14 cellular contexts compared by ENCODE assay signal in genomic region chr19:17755533-17755885, GRCh38. TPM values are rescaled to one million over a fixed set of nuclear protein-coding genes. Genes with fewer than 3 reads are reported as not detected.
A peak's percentile ranks its signal among the peaks of the same experiment; 100 is the strongest.
DNase-seq lines count a peak whose midpoint lies in the region; ATAC-seq, FAIRE-seq and TF ChIP-seq lines count a peak whose summit lies in the region.
"Had no signal": no experiment of that assay in that cellular context is flagged by ENCODE, and none has a peak within 500 bp of the region (broad histone marks: within the 10 kb centered on the region; RNA-seq: fewer than 3 reads in every experiment).

No MANE protein-coding gene starts in this region.

- no peak overlapping the region for H2BK120ac ChIP-seq in H1 (replicated peaks; ENCODE audit: low read depth, low read length)

- no peak overlapping the region for H4K91ac ChIP-seq in H1 (replicated peaks; ENCODE audit: insufficient read length, low read length)

- H3K4ac ChIP-seq in H1 (replicated peaks; ENCODE audit: insufficient read length, low read depth, low read length), result no peak overlapping the region

- H3K4me1 ChIP-seq in A549, result peaks cover 34% of the 10 kb centered on the region
- H3K4me1 ChIP-seq in CD8-positive, alpha-beta memory T cell (ENCODE audit: insufficient read depth, low read length), result peaks cover 34% of the 10 kb centered on the region
- H3K4me1 ChIP-seq in H1 (replicated peaks in 1 of 4; ENCODE audit: control insufficient read depth in 3 of 4, insufficient read depth in 4 of 4, low read length in 3 of 4), result peaks cover 0 to 9% (median 0%) of the 10 kb centered on the region in 4 experiments; a peak in 1 of 7 replicates
- H3K4me1 ChIP-seq in right lobe of liver, result no peaks in the 10 kb centered on the region
- H3K4me1 ChIP-seq: prostate gland had no signal

- TF ChIP-seq EP300 in A549 (IDR thresholded peaks at IDR 0.05) (no peak), H1 (IDR thresholded peaks at IDR 0.05; ENCODE audit: borderline replicate concordance in 1 of 2, low read depth in 2 of 2, low read length in 2 of 2) (no peak)

- H2BK15ac ChIP-seq in H1 (ENCODE audit: low read length), result no peak overlapping the region

- no peaks in the 10 kb centered on the region; the same call in 1 of the 2 replicates for H3K23me2 ChIP-seq in H1 (ENCODE audit: low read depth, low read length)

- no peak overlapping the region for H3K4me3 Mint-ChIP-seq in CD8-positive, alpha-beta memory T cell
- H3K4me3 Mint-ChIP-seq in activated B cell treated with CpG ODN at 0.5 μM for 24 hours, result peak overlapping the region; percentile 46
- H3K4me3 Mint-ChIP-seq: activated naive CD4-positive, alpha-beta T cell treated with anti-CD3 and anti-CD28 coated beads for 36 hours had no signal

- H2AK5ac ChIP-seq in H1 (ENCODE audit: low read depth, low read length), result no peak overlapping the region

- peaks cover 25 to 51% (median 34%) of the 10 kb centered on the region in 3 donors for H3K4me1 Mint-ChIP-seq in CD8-positive, alpha-beta memory T cell
- peaks cover 84% of the 10 kb centered on the region for H3K4me1 Mint-ChIP-seq in activated B cell treated with CpG ODN at 0.5 μM for 24 hours

- no peaks in the 10 kb centered on the region for H4K20me1 ChIP-seq in H1 (replicated peaks in 1 of 2; ENCODE audit: control insufficient read depth in 1 of 2, insufficient read depth in 2 of 2, low read length in 2 of 2)

- FAIRE-seq in A549 (lab: Jason Lieb, UNC) (no peak), H1 (lab: Jason Lieb, UNC) (no peak)
- FAIRE-seq: islet of Langerhans had no signal

- H4K8ac ChIP-seq in H1 (ENCODE audit: extremely low read depth, insufficient read depth, low read length), result peak overlapping the region; percentile 48; the same call in 1 of the 2 replicates

- no peak overlapping the region for H2AFZ ChIP-seq in H1 (ENCODE audit: low read length)

- peak overlapping the region; percentile 45 for H3K4me2 ChIP-seq in A549
- no peak overlapping the region for H3K4me2 ChIP-seq in H1 (ENCODE audit: insufficient read depth in 1 of 2, low read depth in 2 of 2, low read length in 2 of 2)

- no peak overlapping the region for H2BK5ac ChIP-seq in H1 (ENCODE audit: low read depth, low read length)

- TF ChIP-seq CTCF in A549 (IDR thresholded peaks at IDR 0.05), result no peak
- no peak for TF ChIP-seq CTCF in activated B cell treated with CpG ODN at 0.5 μM for 24 hours (IDR thresholded peaks at IDR 0.05)
- TF ChIP-seq CTCF in H1 (IDR thresholded peaks at IDR 0.05; ENCODE audit: control extremely low read depth in 1 of 3, insufficient read depth in 1 of 3, low read depth in 1 of 3, low read length in 3 of 3), result no peak
- TF ChIP-seq CTCF in right lobe of liver (IDR thresholded peaks at IDR 0.05), result no peak

- peak overlapping the region in 1 of 4 experiments; percentile 26; a peak in 1 of 7 replicates for H3K9ac ChIP-seq in H1 (replicated peaks in 1 of 4; ENCODE audit: extremely low read depth in 1 of 4, low read depth in 3 of 4, low read length in 3 of 4)

- H3K79me1 ChIP-seq in H1 (ENCODE audit: low read depth, low read length), result no peaks in the 10 kb centered on the region; the same call in 1 of the 2 replicates

- no peak overlapping the region for H2BK12ac ChIP-seq in H1 (ENCODE audit: low read depth, low read length)

- peak overlapping the region in 7 of 8 donors; percentile 66 to 88 (median 76) for H3K27ac Mint-ChIP-seq in CD8-positive, alpha-beta memory T cell
- H3K27ac Mint-ChIP-seq in activated B cell treated with CpG ODN at 0.5 μM for 24 hours, result peak overlapping the region; percentile 90

- intact Hi-C loops in activated B cell treated with CpG ODN at 0.5 μM for 24 hours (cut with micrococcal nuclease) (loop anchor here (1.0 to 10.0 kb wide), 7 partner anchors 8 to 421 kb away; partner anchors contain the start of genes ANO8, ARRDC2, GTPBP3 and MAP1S), Right ventricle myocardium superior (cut with DNase I) (loop anchor here (5.0 kb wide), 1 partner anchor 48 kb away; no protein-coding TSS in a partner anchor), right lobe of liver (cut with DNase I) (no loop called here)

- H3K79me2 ChIP-seq in H1 (ENCODE audit: control insufficient read depth in 1 of 2, insufficient read depth in 2 of 2, low read length in 2 of 2), result no peaks in the 10 kb centered on the region

- no peak overlapping the region for H3K4me3 ChIP-seq in A549
- no peak overlapping the region for H3K4me3 ChIP-seq in CD8-positive, alpha-beta memory T cell (ENCODE audit: low read length)
- no peak overlapping the region for H3K4me3 ChIP-seq in H1 (ENCODE audit: extremely low read depth in 1 of 4, insufficient read depth in 2 of 4, low read depth in 3 of 4, low read length in 4 of 4)
- no peak overlapping the region for H3K4me3 ChIP-seq in right lobe of liver
- H3K4me3 ChIP-seq: cardiac muscle cell, mucosa of descending colon, prostate gland, thoracic aorta had no signal

- TF ChIP-seq POLR2A in A549 (IDR thresholded peaks at IDR 0.05; ENCODE audit: low read length) (no peak), H1 (IDR thresholded peaks at IDR 0.05; ENCODE audit: control extremely low read depth in 1 of 2, low read depth in 2 of 2, low read length in 2 of 2) (no peak), right lobe of liver (IDR thresholded peaks at IDR 0.05) (no peak)

- H3K36me3 Mint-ChIP-seq in CD8-positive, alpha-beta memory T cell, result peaks cover 6 to 62% (median 13%) of the 10 kb centered on the region in 3 donors
- H3K36me3 Mint-ChIP-seq in activated B cell treated with CpG ODN at 0.5 μM for 24 hours (ENCODE audit: low read depth), result peaks cover 50% of the 10 kb centered on the region

- H3K27ac ChIP-seq in A549, result peak overlapping the region; percentile 60 to 91
- H3K27ac ChIP-seq in CD8-positive, alpha-beta memory T cell (ENCODE audit: low read depth, low read length), result no peak overlapping the region
- no peak overlapping the region; the same call in 1 of the 2 replicates for H3K27ac ChIP-seq in H1 (ENCODE audit: low read depth, low read length)
- no peak overlapping the region for H3K27ac ChIP-seq in right lobe of liver
- H3K27ac ChIP-seq: cardiac muscle cell, prostate gland, thoracic aorta had no signal

- H3K9me3 ChIP-seq in A549 (no peaks in the 10 kb centered on the region), H1 (ENCODE audit: insufficient read depth in 2 of 2, low read depth in 1 of 2, low read length in 1 of 2) (no peaks in the 10 kb centered on the region), right lobe of liver (no peaks in the 10 kb centered on the region)
- H3K9me3 ChIP-seq in CD8-positive, alpha-beta memory T cell (ENCODE audit: low read length), result no peaks in the 10 kb centered on the region
- H3K9me3 ChIP-seq: mucosa of descending colon, prostate gland, thoracic aorta had no signal

- H3K27me3 Mint-ChIP-seq in CD8-positive, alpha-beta memory T cell, result peaks cover 0 to 1% of the 10 kb centered on the region in 2 donors
- no peaks in the 10 kb centered on the region for H3K27me3 Mint-ChIP-seq in activated B cell treated with CpG ODN at 0.5 μM for 24 hours

- H2BK20ac ChIP-seq in H1 (ENCODE audit: low read length), result no peak overlapping the region

- peak in 1 of 2 experiments; percentile 40 for DNase-seq in A549 (ENCODE audit: low read depth in 1 of 2, low spot score in 1 of 2)
- DNase-seq in CD8-positive, alpha-beta memory T cell, result no peak
- DNase-seq in activated B cell treated with CpG ODN at 0.5 μM for 24 hours, result no peak
- DNase-seq in H1 (ENCODE audit: low read depth in 1 of 2, low spot score in 2 of 2), result no peak
- no peak for DNase-seq in mesenteric fat pad (ENCODE audit: low spot score)
- no peak for DNase-seq in Right ventricle myocardium superior
- no peak for DNase-seq in dedifferentiated amniotic fluid mesenchymal stem cell (ENCODE audit: extremely low spot score)
- DNase-seq in right lobe of liver, result no peak

- 0% methylated on average over 1 of the region's 1 CpG for WGBS in A549 (ENCODE audit: missing lambda C conversion rate)
- 80% methylated on average over 1 of the region's 1 CpG; no CpG with 5 or more reads in 1 of the 2 experiments for WGBS in H1 (ENCODE audit: extremely low coverage in 1 of 2, insufficient coverage in 1 of 2, insufficient read length in 1 of 2, insufficient replicate concordance in 2 of 2, low coverage in 1 of 2, low lambda C conversion rate in 2 of 2, missing lambda C conversion rate in 1 of 2), 2 experiments
- no CpG with 5 or more reads among the region's 1 CpG for WGBS in right lobe of liver (ENCODE audit: insufficient coverage, low coverage, low lambda C conversion rate, missing lambda C conversion rate)

- peak; percentile 71 to 81 for ATAC-seq in A549
- ATAC-seq in activated B cell treated with CpG ODN at 0.5 μM for 24 hours (ENCODE audit: low read depth), result no peak
- ATAC-seq in Right ventricle myocardium superior (ENCODE audit: poor library complexity), result no peak
- no peak for ATAC-seq in right lobe of liver

- TF ChIP-seq RAD21 in A549 (conservative IDR thresholded peaks at IDR 0.05 in 1 of 2, IDR thresholded peaks at IDR 0.05 in 1 of 2) (no peak), H1 (IDR thresholded peaks at IDR 0.05 in 1 of 2, conservative IDR thresholded peaks at IDR 0.05 in 1 of 2; ENCODE audit: low read depth in 2 of 2, low read length in 2 of 2) (no peak)

- no peaks in the 10 kb centered on the region for H3K36me3 ChIP-seq in CD8-positive, alpha-beta memory T cell (ENCODE audit: insufficient read depth, low read length)
- no peaks in the 10 kb centered on the region for H3K36me3 ChIP-seq in H1 (ENCODE audit: control insufficient read depth in 2 of 4, insufficient read depth in 4 of 4, low read length in 3 of 4)
- H3K36me3 ChIP-seq in right lobe of liver, result no peaks in the 10 kb centered on the region
- H3K36me3 ChIP-seq: cardiac muscle cell, prostate gland, thoracic aorta had no signal

- no peak overlapping the region for H3K23ac ChIP-seq in H1 (ENCODE audit: insufficient read length)

- no peaks in the 10 kb centered on the region for H3K27me3 ChIP-seq in CD8-positive, alpha-beta memory T cell (ENCODE audit: insufficient read depth, low read length, poor library complexity, severe bottlenecking)
- H3K27me3 ChIP-seq in H1 (replicated peaks in 1 of 4; ENCODE audit: control insufficient read depth in 3 of 4, extremely low read depth in 1 of 4, insufficient read depth in 3 of 4, low read length in 3 of 4) (no peaks in the 10 kb centered on the region), right lobe of liver (no peaks in the 10 kb centered on the region)
- H3K27me3 ChIP-seq: cardiac muscle cell had no signal

- no peak overlapping the region for H3K56ac ChIP-seq in H1 (replicated peaks; ENCODE audit: insufficient read length, low read depth, low read length)

- POLR2A ChIA-PET in A549 (lab: Yijun Ruan, JAX), result interaction anchor here (1.2 kb wide), 1 partner anchor 104 kb away, joined by 3 read pairs; the partner anchor contains the start of gene RPL18A
- POLR2A ChIA-PET in CD8-positive, alpha-beta memory T cell (lab: Charles Lee), result no interaction called here
- POLR2A ChIA-PET in activated B cell treated with CpG ODN at 0.5 μM for 24 hours (lab: Charles Lee), result interaction anchor here (0.6 to 7.1 kb wide), 15 partner anchors 9 to 350 kb away, joined by 3 to 109 read pairs (median 9); partner anchors contain the start of genes BST2, JAK3, MAP1S and RPL18A
- POLR2A ChIA-PET in H1 (lab: Charles Lee; ENCODE audit: partially characterized antibody), result interaction anchor here (0.6 to 4.2 kb wide), 2 partner anchors 15 to 350 kb away, joined by 5 to 21 read pairs; partner anchors contain the start of gene BST2

- no peak overlapping the region for H3K14ac ChIP-seq in H1 (ENCODE audit: insufficient read length)

- H3K9me3 Mint-ChIP-seq in CD8-positive, alpha-beta memory T cell, result no peaks in the 10 kb centered on the region
- H3K9me3 Mint-ChIP-seq in activated B cell treated with CpG ODN at 0.5 μM for 24 hours, result no peaks in the 10 kb centered on the region
- H3K9me3 Mint-ChIP-seq: activated naive CD4-positive, alpha-beta T cell treated with anti-CD3 and anti-CD28 coated beads for 36 hours had no signal

- no peak overlapping the region for H4K5ac ChIP-seq in H1 (ENCODE audit: insufficient read length, low read depth, low read length)

- CTCF ChIA-PET in A549 (lab: Yijun Ruan, JAX) (interaction anchor here (1.1 to 1.6 kb wide), 2 partner anchors 11 to 182 kb away, joined by 4 to 6 read pairs; no protein-coding TSS in a partner anchor), activated B cell treated with CpG ODN at 0.5 μM for 24 hours (lab: Charles Lee) (interaction anchor here (0.8 to 3.5 kb wide), 17 partner anchors 8 to 183 kb away, joined by 3 to 50 read pairs (median 9); partner anchors contain the start of genes CCDC124, JAK3 and MAP1S), H1 (lab: Charles Lee; ENCODE audit: partially characterized antibody) (interaction anchor here (1.2 to 3.5 kb wide), 8 partner anchors 11 to 182 kb away, joined by 3 to 23 read pairs (median 6); no protein-coding TSS in a partner anchor)
- CTCF ChIA-PET in CD8-positive, alpha-beta memory T cell (lab: Charles Lee), result no interaction called here

- H3K18ac ChIP-seq in H1 (ENCODE audit: extremely low read depth, low read length), result no peak overlapping the region

RNA-seq across cellular contexts. Expression of gene FCHO1, which starts 4.2 kb away (rescaled TPM):
- polyA plus RNA-seq in A549 (2011; rRNA removed), result 1.7 and 2.2 TPM in 2 replicates
- 4.2 and 6.1 TPM in 2 replicates for polyA plus RNA-seq in A549 (2012; cell fraction: cytosol; rRNA removed)
- 9.9 and 11.3 TPM in 2 replicates for polyA plus RNA-seq in A549 (2012; cell fraction: nucleus; rRNA removed)
- polyA plus RNA-seq in A549 (2017; fragmentation: RNase III; extraction: RNeasy Plus Mini Kit Qiagen cat#74134 plus additional on column Dnase treatment), result 13.1 to 14.3 TPM (median 13.6 TPM) in 3 replicates
- polyA minus RNA-seq in A549 (2011; rRNA and poly(A)+ RNA removed), result 3.3 and 4.6 TPM in 2 replicates
- 10 to 100 TPM; 37.7 to 38.7 TPM for total RNA-seq in CD8-positive, alpha-beta memory T cell
- polyA plus RNA-seq in CD8-positive, alpha-beta memory T cell, result 23.0 TPM
- 81.8 and 103 TPM in 2 replicates for total RNA-seq in activated B cell treated with CpG ODN at 0.5 μM for 24 hours
- total RNA-seq in H1 (2021; fragmentation: NEBNext Ultra II Directional; extraction: Animal tissue kit (Norgen Biotek cat#: 25700)), result 25.9 and 27.0 TPM in 2 replicates
- polyA plus RNA-seq in H1 (2011; rRNA removed), result 13.0 and 19.5 TPM in 2 replicates
- polyA plus RNA-seq in H1 (2011; cell fraction: cytosol; rRNA removed), result 7.2 TPM
- polyA plus RNA-seq in H1 (2011; cell fraction: nucleus; rRNA removed), result 18.3 TPM
- polyA plus RNA-seq in H1 (2012, experiment 1 of 2), result 16.1 to 33.3 TPM (median 30.3 TPM) in 4 replicates
- polyA plus RNA-seq in H1 (2012, experiment 2 of 2), result 31.0 TPM
- polyA plus RNA-seq in H1 (2013, experiment 1 of 2), result 32.3 TPM
- polyA plus RNA-seq in H1 (2013, experiment 2 of 2), result 30.1 TPM
- polyA minus RNA-seq in H1 (2011; rRNA and poly(A)+ RNA removed), result 7.4 and 12.0 TPM in 2 replicates
- 10.9 TPM for polyA minus RNA-seq in H1 (2011; cell fraction: cytosol; rRNA and poly(A)+ RNA removed)
- 27.5 TPM for polyA minus RNA-seq in H1 (2011; cell fraction: nucleus; rRNA and poly(A)+ RNA removed)
- total RNA-seq in mesenteric fat pad, result 2.6 TPM
- total RNA-seq in Right ventricle myocardium superior, result 0.75 TPM
- 1 to 10 TPM in 4 of 6 experiments, under 1 TPM in 2; 0.93 to 3.6 (median 1.3) TPM for total RNA-seq in right lobe of liver

RNA-seq across cellular contexts. Expression of gene MAP1S, which starts 36.2 kb away (rescaled TPM):
- polyA plus RNA-seq in A549 (2011; rRNA removed), result 8.3 and 10.6 TPM in 2 replicates
- 29.2 and 30.3 TPM in 2 replicates for polyA plus RNA-seq in A549 (2012; cell fraction: cytosol; rRNA removed)
- 56.0 and 85.3 TPM in 2 replicates for polyA plus RNA-seq in A549 (2012; cell fraction: nucleus; rRNA removed)
- polyA plus RNA-seq in A549 (2017; fragmentation: RNase III; extraction: RNeasy Plus Mini Kit Qiagen cat#74134 plus additional on column Dnase treatment), result 23.2 to 26.9 TPM (median 26.4 TPM) in 3 replicates
- 19.2 and 23.6 TPM in 2 replicates for polyA minus RNA-seq in A549 (2011; rRNA and poly(A)+ RNA removed)
- 10 to 100 TPM; 66.1 to 72.3 TPM for total RNA-seq in CD8-positive, alpha-beta memory T cell
- 43.0 TPM for polyA plus RNA-seq in CD8-positive, alpha-beta memory T cell
- total RNA-seq in activated B cell treated with CpG ODN at 0.5 μM for 24 hours, result 65.6 and 80.5 TPM in 2 replicates
- total RNA-seq in H1 (2021; fragmentation: NEBNext Ultra II Directional; extraction: Animal tissue kit (Norgen Biotek cat#: 25700)), result 115 and 116 TPM in 2 replicates
- 66.7 and 161 TPM in 2 replicates for polyA plus RNA-seq in H1 (2011; rRNA removed)
- 36.1 TPM for polyA plus RNA-seq in H1 (2011; cell fraction: cytosol; rRNA removed)
- 88.4 TPM for polyA plus RNA-seq in H1 (2011; cell fraction: nucleus; rRNA removed)
- polyA plus RNA-seq in H1 (2012, experiment 1 of 2), result 82.0 to 146 TPM (median 135 TPM) in 4 replicates
- 65.2 TPM for polyA plus RNA-seq in H1 (2012, experiment 2 of 2)
- 49.7 TPM for polyA plus RNA-seq in H1 (2013, experiment 1 of 2)
- 45.9 TPM for polyA plus RNA-seq in H1 (2013, experiment 2 of 2)
- 67.0 and 81.2 TPM in 2 replicates for polyA minus RNA-seq in H1 (2011; rRNA and poly(A)+ RNA removed)
- polyA minus RNA-seq in H1 (2011; cell fraction: cytosol; rRNA and poly(A)+ RNA removed), result 103 TPM
- 39.2 TPM for polyA minus RNA-seq in H1 (2011; cell fraction: nucleus; rRNA and poly(A)+ RNA removed)
- 71.1 TPM for total RNA-seq in mesenteric fat pad
- 25.1 TPM for total RNA-seq in Right ventricle myocardium superior
- 10 to 100 TPM; 11.1 to 31.3 (median 14.9) TPM for total RNA-seq in right lobe of liver

RNA-seq across cellular contexts. Expression of gene B3GNT3, which starts 39.4 kb away (rescaled TPM):
- polyA plus RNA-seq in A549 (2011; rRNA removed) (2.7 and 4.8 TPM in 2 replicates), A549 (2017; fragmentation: RNase III; extraction: RNeasy Plus Mini Kit Qiagen cat#74134 plus additional on column Dnase treatment) (1.6 to 2.4 TPM (median 1.8 TPM) in 3 replicates), H1 (2011; rRNA removed) (1.5 and 2.1 TPM in 2 replicates)
- 0.61 and 0.80 TPM in 2 replicates for polyA plus RNA-seq in A549 (2012; cell fraction: cytosol; rRNA removed)
- polyA plus RNA-seq in A549 (2012; cell fraction: nucleus; rRNA removed), result 2.0 and 2.8 TPM in 2 replicates
- 3.0 and 3.3 TPM in 2 replicates for polyA minus RNA-seq in A549 (2011; rRNA and poly(A)+ RNA removed)
- not detected for total RNA-seq in CD8-positive, alpha-beta memory T cell
- not detected for polyA plus RNA-seq in CD8-positive, alpha-beta memory T cell
- total RNA-seq in activated B cell treated with CpG ODN at 0.5 μM for 24 hours (not detected in 2 replicates), mesenteric fat pad (0.32 TPM), Right ventricle myocardium superior (not detected), right lobe of liver (10 to 100 TPM in 2 of 6 experiments, 1 to 10 TPM in 3, under 1 TPM in 1; 0.26 to 13.6 (median 3.1) TPM)
- 1.5 and 1.8 TPM in 2 replicates for total RNA-seq in H1 (2021; fragmentation: NEBNext Ultra II Directional; extraction: Animal tissue kit (Norgen Biotek cat#: 25700))
- polyA plus RNA-seq in H1 (2011; cell fraction: cytosol; rRNA removed), result 0.96 TPM
- 1.6 TPM for polyA plus RNA-seq in H1 (2011; cell fraction: nucleus; rRNA removed)
- 0.86 to 2.0 TPM (median 1.5 TPM) in 4 replicates for polyA plus RNA-seq in H1 (2012, experiment 1 of 2)
- 1.5 TPM for polyA plus RNA-seq in H1 (2012, experiment 2 of 2)
- polyA plus RNA-seq in H1 (2013, experiment 1 of 2), result 2.6 TPM
- 2.9 TPM for polyA plus RNA-seq in H1 (2013, experiment 2 of 2)
- 1.4 and 1.5 TPM in 2 replicates for polyA minus RNA-seq in H1 (2011; rRNA and poly(A)+ RNA removed)
- 1.6 TPM for polyA minus RNA-seq in H1 (2011; cell fraction: cytosol; rRNA and poly(A)+ RNA removed)
- 0.60 TPM for polyA minus RNA-seq in H1 (2011; cell fraction: nucleus; rRNA and poly(A)+ RNA removed)
- total RNA-seq: cardiac muscle cell had no signal
- polyA plus RNA-seq: cardiac muscle cell had no signal

Comparison
In these comparisons a context has a peak if more than half of its experiments do, and no peak if none do; other contexts are left out.
1. ATAC-seq: peak in A549 (2 of 2); none in activated B cell treated with CpG ODN at 0.5 μM for 24 hours (single experiment), Right ventricle myocardium superior (single experiment) and right lobe of liver (0 of 4).
2. H3K27ac ChIP-seq: peak in A549 (2 of 2); none in CD8-positive, alpha-beta memory T cell (single experiment), H1 (single experiment) and right lobe of liver (0 of 3).
3. intact Hi-C loops: an anchor here in activated B cell treated with CpG ODN at 0.5 μM for 24 hours (1.0 to 10.0 kb wide) and Right ventricle myocardium superior (5.0 kb wide); none called in right lobe of liver.
4. Of the 18 proteins assayed by ChIP-seq in both H1 and A549: peak only in H1: none; only in A549: MAFK; in both: none; in neither: 17.